Comparison of ENCODE assay signal across 8 cellular contexts in genomic region chr11:18737642-18738041, GRCh38. TPM values are rescaled to one million over a fixed set of nuclear protein-coding genes. Genes with fewer than 3 reads are reported as not detected.
"Had no signal": no experiment of that assay in that cellular context is flagged by ENCODE, and none has a peak within 500 bp of the region (broad histone marks: within the 10 kb centered on the region; RNA-seq: fewer than 3 reads in every experiment).

No MANE protein-coding gene starts in this region.

- H3K4me1 ChIP-seq: HAP-1 had no signal

- H3K4me3 ChIP-seq: HAP-1, K562 had no signal

- FAIRE-seq: HTR-8/SVneo, K562 had no signal

- DNase-seq: GOT3, H7, IMR-90 had no signal

- H3K9me3 ChIP-seq: HAP-1 had no signal

- H3K36me3 ChIP-seq: HAP-1 had no signal

- ATAC-seq: K562 had no signal

RNA-seq across cellular contexts. Expression of gene IGSF22, which starts 11.7 kb away (rescaled TPM):
- total RNA-seq: H4, IMR-90, K562 had no signal
- polyA plus RNA-seq: IMR-90, K562 had no signal

RNA-seq across cellular contexts. Expression of gene PTPN5, which starts 54.0 kb away (rescaled TPM):
- total RNA-seq: H4, HT-29, IMR-90, K562 had no signal
- polyA plus RNA-seq: IMR-90, K562 had no signal
